In the genomic region with DNA sequence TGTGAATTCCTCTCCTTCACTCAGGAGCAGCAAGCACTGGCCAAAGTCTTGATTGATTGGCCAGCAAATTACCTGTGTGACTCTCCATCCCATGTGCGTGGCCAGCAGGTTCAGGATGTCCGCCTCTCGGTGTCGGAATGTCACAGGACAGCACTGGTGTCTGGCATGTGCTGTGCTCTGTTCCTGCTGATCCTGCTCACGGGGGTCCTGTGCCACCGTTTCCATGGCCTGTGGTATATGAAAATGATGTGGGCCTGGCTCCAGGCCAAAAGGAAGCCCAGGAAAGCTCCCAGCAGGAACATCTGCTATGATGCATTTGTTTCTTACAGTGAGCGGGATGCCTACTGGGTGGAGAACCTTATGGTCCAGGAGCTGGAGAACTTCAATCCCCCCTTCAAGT, we compare ENCODE assay signal across 29 cellular contexts. TPM values are rescaled to one million over a fixed set of nuclear protein-coding genes. Genes with fewer than 3 reads are reported as not detected.
"Had no signal": no experiment of that assay in that cellular context is flagged by ENCODE, and none has a peak within 500 bp of the region (broad histone marks: within the 10 kb centered on the region; RNA-seq: fewer than 3 reads in every experiment).

No MANE protein-coding gene starts in this region.

- H3K27ac ChIP-seq: neural progenitor cell, ovary, parathyroid adenoma, psoas muscle, right lobe of liver, sigmoid colon, suprapubic skin, testis, tibial artery, transverse colon, upper lobe of right lung, uterus had no signal

- DNase-seq: natural killer cell; occipital lobe; ovary; psoas muscle; right lobe of liver; sigmoid colon; small intestine; stimulated activated CD4-positive, alpha-beta T cell treated with anti-CD3 and anti-CD28 coated beads, Interleukin-15, amount 100 ng/mL, for 24 hours; stimulated activated CD4-positive, alpha-beta T cell treated with anti-CD3 and anti-CD28 coated beads, Interleukin-2, amount 100 ng/mL, for 24 hours; stimulated activated CD4-positive, alpha-beta T cell treated with anti-CD3 and anti-CD28 coated beads, Interleukin-2, amount 100 ng/mL, for 48 hours; stimulated activated CD4-positive, alpha-beta T cell treated with anti-CD3 and anti-CD28 coated beads, Interleukin-4, amount 100 ng/mL, for 24 hours; stimulated activated naive CD4-positive, alpha-beta T cell; stimulated activated naive CD8-positive, alpha-beta T cell treated with anti-CD3 and anti-CD28 coated beads, Interleukin-15, amount 100 ng/mL, for 72 hours; stimulated activated naive CD8-positive, alpha-beta T cell treated with anti-CD3 and anti-CD28 coated beads, Interleukin-15, Interleukin-2, amounts not matched to agents 100 U/mL and 50 U/mL, for 24 hours; substantia nigra; testis; tibial artery; transverse colon; upper lobe of right lung; uterus had no signal

- H3K9ac ChIP-seq: neural progenitor cell, parathyroid adenoma had no signal

- H3K4me3 ChIP-seq: neural progenitor cell, ovary, psoas muscle, right lobe of liver, sigmoid colon, suprapubic skin, testis, tibial artery, transverse colon, upper lobe of right lung, uterus had no signal

- ATAC-seq: natural killer cell; psoas muscle; right cardiac atrium; right lobe of liver; stimulated activated effector memory CD8-positive, alpha-beta T cell treated with anti-CD3 and anti-CD28 coated beads, Interleukin-12 subunit alpha, Interleukin-12 subunit beta, amount 100 ng/mL, for 72 hours; stimulated activated naive CD8-positive, alpha-beta T cell treated with anti-CD3 and anti-CD28 coated beads, Interleukin-15, amount 100 ng/mL, for 72 hours; stimulated activated naive CD8-positive, alpha-beta T cell treated with anti-CD3 and anti-CD28 coated beads, Interleukin-15, Interleukin-2, amounts not matched to agents 100 U/mL and 50 U/mL, for 24 hours; upper lobe of right lung had no signal

- H3K4me1 Mint-ChIP-seq: nephron; stimulated activated effector memory CD8-positive, alpha-beta T cell treated with anti-CD3 and anti-CD28 coated beads, Interleukin-12 subunit alpha, Interleukin-12 subunit beta, amount 100 ng/mL, for 72 hours had no signal

- H3K4me3 Mint-ChIP-seq: natural killer cell; nephron; neural progenitor cell; stimulated activated effector memory CD8-positive, alpha-beta T cell treated with anti-CD3 and anti-CD28 coated beads, Interleukin-12 subunit alpha, Interleukin-12 subunit beta, amount 100 ng/mL, for 72 hours; stimulated activated naive CD8-positive, alpha-beta T cell treated with anti-CD3 and anti-CD28 coated beads, Interleukin-15, amount 100 ng/mL, for 72 hours; type B pancreatic cell had no signal

- H3K9me3 ChIP-seq: ovary, psoas muscle, right lobe of liver, sigmoid colon, suprapubic skin, testis, tibial artery, transverse colon, upper lobe of right lung, uterus had no signal

- H3K36me3 ChIP-seq: neural progenitor cell, ovary, right lobe of liver, sigmoid colon, tibial artery, transverse colon, upper lobe of right lung, uterus had no signal

- H3K36me3 Mint-ChIP-seq: natural killer cell; neural progenitor cell; stimulated activated effector memory CD8-positive, alpha-beta T cell treated with anti-CD3 and anti-CD28 coated beads, Interleukin-12 subunit alpha, Interleukin-12 subunit beta, amount 100 ng/mL, for 72 hours; type B pancreatic cell had no signal

- H3K27ac Mint-ChIP-seq: natural killer cell; nephron; neural progenitor cell; progenitor cell of endocrine pancreas; stimulated activated effector memory CD8-positive, alpha-beta T cell treated with anti-CD3 and anti-CD28 coated beads, Interleukin-12 subunit alpha, Interleukin-12 subunit beta, amount 100 ng/mL, for 72 hours; stimulated activated naive CD8-positive, alpha-beta T cell treated with anti-CD3 and anti-CD28 coated beads, Interleukin-15, amount 100 ng/mL, for 72 hours; type B pancreatic cell had no signal

- H3K27me3 Mint-ChIP-seq: progenitor cell of endocrine pancreas; stimulated activated naive CD8-positive, alpha-beta T cell treated with anti-CD3 and anti-CD28 coated beads, Interleukin-15, amount 100 ng/mL, for 72 hours; type B pancreatic cell had no signal

- H3K9me3 Mint-ChIP-seq: natural killer cell; nephron; neural progenitor cell; stimulated activated effector memory CD8-positive, alpha-beta T cell treated with anti-CD3 and anti-CD28 coated beads, Interleukin-12 subunit alpha, Interleukin-12 subunit beta, amount 100 ng/mL, for 72 hours; stimulated activated naive CD8-positive, alpha-beta T cell treated with anti-CD3 and anti-CD28 coated beads, Interleukin-15, amount 100 ng/mL, for 72 hours had no signal

RNA-seq across cellular contexts. Expression of a gene that starts 20.4 kb away (rescaled TPM):
- polyA plus RNA-seq: neural cell had no signal
